Comparison of ENCODE assay signal across 13 cellular contexts in the genomic region with DNA sequence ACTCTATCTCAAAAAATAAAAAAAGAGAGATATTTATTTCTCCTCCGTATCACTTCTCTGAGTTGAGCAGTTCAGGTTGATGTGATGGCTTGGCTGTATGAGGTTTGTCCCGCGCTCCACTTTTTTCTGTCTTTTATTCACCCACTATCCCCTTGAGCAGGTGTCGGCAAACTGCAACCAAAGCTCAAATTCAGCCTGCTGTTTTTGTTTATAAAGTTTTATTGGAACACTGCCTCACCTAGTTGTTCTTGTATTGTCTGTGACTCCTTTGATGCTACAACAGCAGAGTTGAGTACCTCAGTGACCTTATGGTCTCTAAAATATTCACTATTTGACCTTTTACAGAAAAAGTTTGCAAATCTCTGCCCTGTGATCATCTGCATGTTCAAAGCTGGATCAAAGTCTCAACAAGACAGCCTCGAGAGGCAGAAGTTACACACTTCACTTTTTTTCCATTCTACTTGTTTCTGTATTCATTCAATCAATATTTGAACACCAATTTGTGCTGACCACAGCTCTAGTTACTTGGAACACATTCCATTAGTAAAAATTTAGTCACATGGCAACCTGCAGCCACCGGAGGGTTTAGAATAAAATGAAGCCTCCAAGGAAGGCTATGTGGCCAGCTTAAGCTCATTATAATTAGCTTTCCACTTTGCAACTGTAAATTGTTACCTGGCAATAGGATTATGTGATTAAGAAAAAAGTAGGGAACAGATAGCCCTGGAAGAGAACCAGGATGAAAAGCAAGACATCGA.
A peak's percentile ranks its signal among the peaks of the same experiment; 100 is the strongest.
DNase-seq lines count a peak whose midpoint lies in the region; ATAC-seq and TF ChIP-seq lines count a peak whose summit lies in the region.
"Had no signal": no experiment of that assay in that cellular context is flagged by ENCODE, and none has a peak within 500 bp of the region (broad histone marks: within the 10 kb centered on the region; RNA-seq: fewer than 3 reads in every experiment).

No MANE protein-coding gene starts in this region.

- peaks cover 38% of the 10 kb centered on the region for H3K4me1 Mint-ChIP-seq in neural crest cell
- H3K4me1 Mint-ChIP-seq: CD8-positive, alpha-beta memory T cell had no signal

- peak overlapping the region; percentile 65 for H3K27ac Mint-ChIP-seq in neural crest cell (ENCODE audit: unreplicated experiment)
- H3K27ac Mint-ChIP-seq: CD8-positive, alpha-beta memory T cell; HFFc6 had no signal

- no peaks in the 10 kb centered on the region for H3K9me3 Mint-ChIP-seq in neural crest cell
- H3K9me3 Mint-ChIP-seq: HFFc6 had no signal

- no peaks in the 10 kb centered on the region for H3K36me3 Mint-ChIP-seq in neural crest cell (ENCODE audit: low read depth)
- H3K36me3 Mint-ChIP-seq: CD8-positive, alpha-beta memory T cell had no signal

- ATAC-seq in HG03196 (IDR thresholded peaks at IDR 0.05; ENCODE audit: unreplicated experiment): no peak
- ATAC-seq: GM12878 had no signal

- H3K27me3 Mint-ChIP-seq in neural crest cell (ENCODE audit: low read depth): no peaks in the 10 kb centered on the region
- H3K27me3 Mint-ChIP-seq: CD8-positive, alpha-beta memory T cell had no signal

- H3K4me3 ChIP-seq in fibroblast of mammary gland (ENCODE audit: control insufficient read depth, low read depth, low read length): no peak overlapping the region
- H3K4me3 ChIP-seq: BLaER1, GM12878 had no signal

- TF ChIP-seq CTCF in fibroblast of mammary gland (conservative IDR thresholded peaks at IDR 0.05; ENCODE audit: control insufficient read depth, insufficient read depth, low read depth, low read length) (no peak), neural crest cell (conservative IDR thresholded peaks at IDR 0.05) (no peak)

- DNase-seq in NCI-H524 treated with DMSO at 0.1 percent for 48 hours (lab: John Stamatoyannopoulos, UW) (peak; percentile 48), fibroblast of mammary gland (ENCODE audit: low read depth) (peak; percentile 1), neural crest cell (ENCODE audit: low read depth, low spot score) (no peak), DMS153 (lab: John Stamatoyannopoulos, UW) (no peak), NCI-H2029 treated with DMSO at 0.1 percent for 48 hours (lab: John Stamatoyannopoulos, UW) (no peak), AML-193 (lab: John Stamatoyannopoulos, UW) (no peak)
- DNase-seq: CD8-positive, alpha-beta memory T cell; DMS 273 treated with DMSO at 0.1 percent for 48 hours; DMS79; HFFc6 had no signal

- no peak overlapping the region for H3K4me3 Mint-ChIP-seq in neural crest cell
- H3K4me3 Mint-ChIP-seq: CD8-positive, alpha-beta memory T cell; HFFc6 had no signal

Comparison
In these comparisons a context has a peak if more than half of its experiments do, and no peak if none do; other contexts are left out.
1. DNase-seq: peak in NCI-H524 treated with DMSO at 0.1 percent for 48 hours (single experiment) and fibroblast of mammary gland (single experiment); none in neural crest cell (single experiment), DMS153 (single experiment), NCI-H2029 treated with DMSO at 0.1 percent for 48 hours (single experiment) and AML-193 (0 of 2).